In the genomic region with DNA sequence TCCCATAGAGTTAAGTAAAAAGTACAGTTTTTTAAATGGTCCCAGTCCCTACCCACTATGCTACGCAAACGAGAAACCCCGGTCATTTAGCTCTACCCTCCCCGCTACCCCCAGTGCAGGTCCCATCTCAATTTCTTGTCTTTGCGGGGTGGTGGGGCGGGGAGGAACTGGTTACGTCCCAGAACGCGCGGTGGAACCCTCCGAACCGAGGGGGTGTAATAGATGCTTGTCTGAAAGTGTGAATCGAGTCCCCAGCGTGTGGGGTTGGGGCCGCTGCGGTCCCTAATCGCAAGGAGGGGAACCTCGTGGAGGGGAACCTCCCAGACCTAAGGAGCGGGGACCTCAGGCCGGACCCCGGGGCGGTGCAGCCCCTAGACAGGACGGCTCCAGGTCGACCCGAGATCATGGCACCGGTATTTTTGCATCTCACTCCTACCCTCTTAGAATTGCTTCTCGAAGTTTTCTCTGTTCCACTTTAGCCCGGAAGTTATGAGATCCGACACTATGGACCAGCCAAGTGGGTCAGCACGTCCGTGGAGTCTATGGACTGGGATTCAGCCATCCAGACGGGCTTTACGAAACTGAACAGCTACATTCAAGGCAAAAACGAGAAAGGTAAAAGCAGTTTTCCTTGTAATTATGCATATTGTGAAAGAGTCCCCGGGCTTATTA, we compare ENCODE assay signal across 8 cellular contexts. TPM values are rescaled to one million over a fixed set of nuclear protein-coding genes. Genes with fewer than 3 reads are reported as not detected.
A peak's percentile ranks its signal among the peaks of the same experiment; 100 is the strongest.
DNase-seq lines count a peak whose midpoint lies in the region; ATAC-seq and TF ChIP-seq lines count a peak whose summit lies in the region.

No MANE protein-coding gene starts in this region.

- H3K9me3 Mint-ChIP-seq in activated naive CD8-positive, alpha-beta T cell treated with anti-CD3 and anti-CD28 coated beads, Interleukin-2, amount 50 U/mL, for 24 hours, result no peaks in the 10 kb centered on the region

- TF ChIP-seq POLR2A in NB4 (IDR thresholded peaks at IDR 0.05; ENCODE audit: extremely low read depth, insufficient read length), result no peak

- DNase-seq in NB4 (ENCODE audit: low read depth) (peak; percentile 62), right cardiac atrium (peak in 2 of 3 donors; percentile 68 to 72), skeletal muscle cell (ENCODE audit: low read depth) (no peak), cortex of kidney (lab: John Stamatoyannopoulos, UW) (no peak)
- peak; percentile 31 for DNase-seq in activated naive CD8-positive, alpha-beta T cell treated with anti-CD3 and anti-CD28 coated beads, Interleukin-2, amount 50 U/mL, for 24 hours

- TF ChIP-seq CTCF in NB4 (IDR thresholded peaks at IDR 0.05; ENCODE audit: low read depth, low read length), result no peak

- H3K4me1 ChIP-seq in right cardiac atrium (ENCODE audit: control insufficient read depth, insufficient read depth, low read length), result no peaks in the 10 kb centered on the region

- peaks cover 2% of the 10 kb centered on the region for H3K27me3 Mint-ChIP-seq in activated naive CD8-positive, alpha-beta T cell treated with anti-CD3 and anti-CD28 coated beads, Interleukin-2, amount 50 U/mL, for 24 hours

- peaks cover 17% of the 10 kb centered on the region for H3K4me1 Mint-ChIP-seq in activated naive CD8-positive, alpha-beta T cell treated with anti-CD3 and anti-CD28 coated beads, Interleukin-2, amount 50 U/mL, for 24 hours

- 5% methylated on average over 35 of the region's 35 CpGs for WGBS in right cardiac atrium

- H3K4me3 Mint-ChIP-seq in activated naive CD8-positive, alpha-beta T cell treated with anti-CD3 and anti-CD28 coated beads, Interleukin-2, amount 50 U/mL, for 24 hours, result peak overlapping the region; percentile 80

- H3K36me3 Mint-ChIP-seq in activated naive CD8-positive, alpha-beta T cell treated with anti-CD3 and anti-CD28 coated beads, Interleukin-2, amount 50 U/mL, for 24 hours (ENCODE audit: low read depth), result peaks cover 25% of the 10 kb centered on the region

- H3K27me3 ChIP-seq in right cardiac atrium (ENCODE audit: control insufficient read depth, insufficient read depth), result no peaks in the 10 kb centered on the region

- H3K27ac ChIP-seq in right cardiac atrium (ENCODE audit: low read length), result peak overlapping the region; percentile 94

- intact Hi-C loops in right cardiac atrium (cut with DNase I), result loop anchor here in 1 of 4 donors (5.0 kb wide), 1 partner anchor 288 kb away; no protein-coding TSS in a partner anchor

- H3K4me3 ChIP-seq in NB4 (ENCODE audit: low read depth, low read length), result peak overlapping the region; percentile 69
- peak overlapping the region; percentile 79 for H3K4me3 ChIP-seq in right cardiac atrium (ENCODE audit: low read length)
- H3K4me3 ChIP-seq in skeletal muscle cell (ENCODE audit: low read depth, low read length), result peak overlapping the region; percentile 75

- no peaks in the 10 kb centered on the region for H3K9me3 ChIP-seq in right cardiac atrium (ENCODE audit: control insufficient read depth, low read length)

- H3K27ac Mint-ChIP-seq in activated naive CD8-positive, alpha-beta T cell treated with anti-CD3 and anti-CD28 coated beads, Interleukin-2, amount 50 U/mL, for 24 hours, result peak overlapping the region; percentile 58

- ATAC-seq in GM19351 (IDR thresholded peaks at IDR 0.05; ENCODE audit: unreplicated experiment) (peak; percentile 12), right cardiac atrium (peak; percentile 17 to 20), HG02970 (IDR thresholded peaks at IDR 0.05; ENCODE audit: low FRiP score, unreplicated experiment) (no peak), GM19463 (IDR thresholded peaks at IDR 0.05; ENCODE audit: unreplicated experiment) (no peak)
- ATAC-seq in activated naive CD8-positive, alpha-beta T cell treated with anti-CD3 and anti-CD28 coated beads, Interleukin-2, amount 50 U/mL, for 24 hours, result peak; percentile 12

RNA-seq across cellular contexts. Expression of gene HEBP2, which starts 0.8 kb away (rescaled TPM):
- total RNA-seq in right cardiac atrium, result 10 to 100 TPM; 74.7 to 91.6 (median 82.0) TPM
- 39.5 TPM for polyA plus RNA-seq in right cardiac atrium

RNA-seq across cellular contexts. Expression of gene SMIM28, which starts 27.1 kb away (rescaled TPM):
- total RNA-seq in right cardiac atrium, result not detected
- polyA plus RNA-seq in right cardiac atrium, result not detected

Comparison
In these comparisons a context has a peak if more than half of its experiments do, and no peak if none do; other contexts are left out.
1. ATAC-seq: peak in GM19351 (single experiment), activated naive CD8-positive, alpha-beta T cell treated with anti-CD3 and anti-CD28 coated beads, Interleukin-2, amount 50 U/mL, for 24 hours (single experiment) and right cardiac atrium (2 of 2); none in HG02970 (single experiment) and GM19463 (single experiment).
2. DNase-seq: peak in NB4 (single experiment), activated naive CD8-positive, alpha-beta T cell treated with anti-CD3 and anti-CD28 coated beads, Interleukin-2, amount 50 U/mL, for 24 hours (single experiment) and right cardiac atrium (2 of 3); none in skeletal muscle cell (single experiment) and cortex of kidney (single experiment).
3. Peak in every context shown above with its lines, with median percentiles within 50 percentile points of each other: H3K4me3 ChIP-seq.